In the genomic region with DNA sequence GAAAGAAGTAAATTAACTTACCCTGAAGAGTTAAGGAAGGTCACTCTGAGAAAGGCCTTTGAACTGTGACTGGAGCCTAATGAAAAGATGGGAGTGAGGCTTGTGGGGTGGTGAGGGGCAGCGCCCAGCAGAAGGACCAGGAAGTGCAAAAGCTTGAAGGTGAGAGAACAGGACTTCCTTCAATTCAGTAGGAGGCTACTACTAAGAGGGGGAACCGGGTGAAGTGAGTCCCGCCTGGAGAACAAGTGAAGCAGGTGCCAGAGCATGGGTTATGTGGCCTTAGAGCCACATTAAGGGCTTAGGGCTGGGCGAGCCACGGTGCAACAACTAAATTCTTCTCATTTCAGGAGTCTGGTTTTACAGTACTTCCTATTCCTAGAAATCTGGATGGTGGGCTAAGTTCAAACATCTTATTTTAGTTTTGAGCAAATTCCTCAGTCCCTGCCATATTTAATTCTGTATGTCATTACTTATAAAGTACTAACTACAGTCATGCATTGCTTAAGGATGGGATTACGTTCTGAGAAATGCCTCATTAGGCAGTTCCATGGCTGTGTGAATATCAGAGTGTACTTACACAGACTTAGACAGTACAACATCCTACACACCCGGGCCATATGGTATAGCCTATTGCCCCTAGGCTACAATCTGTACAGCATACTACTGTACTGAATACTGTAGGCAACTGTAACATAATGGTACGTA, we compare ENCODE assay signal across 13 cellular contexts. TPM values are rescaled to one million over a fixed set of nuclear protein-coding genes. Genes with fewer than 3 reads are reported as not detected.
DNase-seq lines count a peak whose midpoint lies in the region; ATAC-seq, FAIRE-seq and TF ChIP-seq lines count a peak whose summit lies in the region.
"Had no signal": no experiment of that assay in that cellular context is flagged by ENCODE, and none has a peak within 500 bp of the region (broad histone marks: within the 10 kb centered on the region; RNA-seq: fewer than 3 reads in every experiment).

No MANE protein-coding gene starts in this region.

- RAD21 ChIA-PET in GM12878 (lab: Charles Lee; ENCODE audit: unreplicated experiment): interaction anchor here (0.5 to 3.7 kb wide), 6 partner anchors 15 to 420 kb away, joined by 3 to 24 read pairs (median 3); no protein-coding TSS in a partner anchor

- in situ Hi-C loops in GM12878 (cut with MboI): no loop called here

- no peak for TF ChIP-seq RAD21 in GM12878 (IDR thresholded peaks at IDR 0.05; ENCODE audit: insufficient read depth, low read depth, low read length)

- H3K9ac ChIP-seq in Karpas-422 (ENCODE audit: low read length) (peak overlapping the region; percentile 8; the same call in 1 of the 2 replicates), GM12878 (ENCODE audit: control insufficient read depth, insufficient read depth, low read length) (no peak overlapping the region; the same call in 1 of the 2 replicates), MM.1S (ENCODE audit: low read length) (no peak overlapping the region)
- H3K9ac ChIP-seq: neural progenitor cell had no signal

- no peaks in the 10 kb centered on the region for H3K27me3 ChIP-seq in CD8-positive, alpha-beta T cell (ENCODE audit: insufficient read depth, low read length)
- H3K27me3 ChIP-seq in Karpas-422 (ENCODE audit: low read length) (no peaks in the 10 kb centered on the region), GM12878 (replicated peaks in 1 of 2; ENCODE audit: control insufficient read depth in 2 of 2, insufficient read depth in 2 of 2, low read length in 1 of 2) (no peaks in the 10 kb centered on the region), MM.1S (replicated peaks; ENCODE audit: insufficient read depth, low read length) (no peaks in the 10 kb centered on the region)
- H3K27me3 ChIP-seq: neural progenitor cell had no signal

- TF ChIP-seq EP300 in GM12878 (IDR thresholded peaks at IDR 0.05; ENCODE audit: borderline replicate concordance in 1 of 2, control insufficient read depth in 1 of 2, low read depth in 2 of 2, low read length in 2 of 2): no peak

- no peak overlapping the region for H3K4me3 ChIP-seq in CD8-positive, alpha-beta T cell (ENCODE audit: low read depth, low read length)
- H3K4me3 ChIP-seq in Karpas-422 (ENCODE audit: low read length) (no peak overlapping the region), GM12878 (0 out of 2 replicates have a peak overlapping the region, but pooled peaks have one; percentile 8), MM.1S (ENCODE audit: low read length) (no peak overlapping the region)
- H3K4me3 ChIP-seq: neural progenitor cell had no signal

- no peak for TF ChIP-seq POLR2A in GM12878 (IDR thresholded peaks at IDR 0.05; ENCODE audit: low read depth, low read length)

- H4K20me1 ChIP-seq in Karpas-422 (ENCODE audit: insufficient read depth, low read depth, low read length) (peaks cover 64% of the 10 kb centered on the region), GM12878 (ENCODE audit: control insufficient read depth, insufficient read depth) (peaks cover 5% of the 10 kb centered on the region; the same call in 1 of the 2 replicates), MM.1S (ENCODE audit: insufficient read depth, low read length) (peaks cover 30% of the 10 kb centered on the region)

- no peak overlapping the region for H3K4me3 Mint-ChIP-seq in CD8-positive, alpha-beta T cell
- H3K4me3 Mint-ChIP-seq in naive thymus-derived CD8-positive, alpha-beta T cell: peak overlapping the region in 5 of 10 donors; percentile 0 to 48 (median 7)
- no peak overlapping the region for H3K4me3 Mint-ChIP-seq in T-cell
- H3K4me3 Mint-ChIP-seq in progenitor cell of endocrine pancreas (ENCODE audit: low read depth): no peak overlapping the region
- H3K4me3 Mint-ChIP-seq: neural progenitor cell had no signal

- no peak for ATAC-seq in CD8-positive, alpha-beta T cell
- ATAC-seq in GM12878 (no peak), T-cell (replicated peaks in 1 of 4) (no peak)
- ATAC-seq in naive thymus-derived CD8-positive, alpha-beta T cell: no peak

- 36% methylated on average over 8 of the region's 8 CpGs for WGBS in GM12878 (ENCODE audit: insufficient coverage, insufficient replicate concordance, low lambda C conversion rate, missing lambda C conversion rate)

- BruUV-seq in GM12878 (replicated peaks; lab: Mats Ljungman, UMichigan): no TSS peak

- H3K79me2 ChIP-seq in Karpas-422 (ENCODE audit: low read length) (peaks cover 95% of the 10 kb centered on the region), GM12878 (ENCODE audit: control insufficient read depth, insufficient read depth, low read length) (peaks cover 77% of the 10 kb centered on the region), MM.1S (ENCODE audit: low read length) (peaks cover 94% of the 10 kb centered on the region)

- FAIRE-seq in GM12878 (lab: Jason Lieb, UNC): no peak
- FAIRE-seq: RCC 7860 had no signal

- H2AFZ ChIP-seq in Karpas-422 (ENCODE audit: low read length) (no peak overlapping the region), GM12878 (ENCODE audit: control insufficient read depth, low read depth, low read length) (no peak overlapping the region), MM.1S (ENCODE audit: low read length) (no peak overlapping the region)
- H2AFZ ChIP-seq: neural progenitor cell had no signal

- CTCF ChIA-PET in CD8-positive, alpha-beta T cell (lab: Charles Lee): no interaction called here
- CTCF ChIA-PET in GM12878 (lab: Yijun Ruan, JAX): interaction anchor here (0.5 to 13.7 kb wide), 10 partner anchors 24 to 389 kb away, joined by 3 to 186 read pairs (median 4); partner anchors contain the start of genes KATNB1, MMP15 and ZNF319
- CTCF ChIA-PET in T-cell (lab: Charles Lee): interaction anchor here (0.7 to 1.0 kb wide), 4 partner anchors 27 to 865 kb away, joined by 3 to 6 read pairs (median 3); no protein-coding TSS in a partner anchor

- no peaks in the 10 kb centered on the region for H3K9me2 ChIP-seq in Karpas-422 (replicated peaks; ENCODE audit: insufficient read depth, low read length)
- no peaks in the 10 kb centered on the region for H3K9me2 ChIP-seq in MM.1S (replicated peaks; ENCODE audit: insufficient read depth, low read length)

- peaks cover 73% of the 10 kb centered on the region for H3K4me1 Mint-ChIP-seq in CD8-positive, alpha-beta T cell (ENCODE audit: low read depth)
- peaks cover 26 to 81% (median 72%) of the 10 kb centered on the region in 4 donors for H3K4me1 Mint-ChIP-seq in naive thymus-derived CD8-positive, alpha-beta T cell
- H3K4me1 Mint-ChIP-seq in T-cell: peaks cover 69 to 80% (median 75%) of the 10 kb centered on the region in 3 donors
- peaks cover 61% of the 10 kb centered on the region for H3K4me1 Mint-ChIP-seq in progenitor cell of endocrine pancreas (ENCODE audit: low read depth)

- H3K9me3 ChIP-seq in CD8-positive, alpha-beta T cell (ENCODE audit: low read length): no peaks in the 10 kb centered on the region
- H3K9me3 ChIP-seq in Karpas-422 (ENCODE audit: low read length) (no peaks in the 10 kb centered on the region), GM12878 (replicated peaks; ENCODE audit: control insufficient read depth, insufficient read depth, low read length) (no peaks in the 10 kb centered on the region), MM.1S (replicated peaks; ENCODE audit: insufficient read depth, low read length) (no peaks in the 10 kb centered on the region)

- H3K4me2 ChIP-seq in Karpas-422 (ENCODE audit: low read depth, low read length, poor library complexity, severe bottlenecking): peak overlapping the region; percentile 14
- peak overlapping the region; percentile 44 for H3K4me2 ChIP-seq in GM12878 (ENCODE audit: control insufficient read depth, insufficient read depth)
- no peak overlapping the region for H3K4me2 ChIP-seq in MM.1S (ENCODE audit: low read depth, low read length)
- H3K4me2 ChIP-seq: neural progenitor cell had no signal

- no peak for TF ChIP-seq CTCF in CD8-positive, alpha-beta T cell (IDR thresholded peaks at IDR 0.05)
- TF ChIP-seq CTCF in GM12878 (IDR thresholded peaks at IDR 0.05 in 2 of 3, conservative IDR thresholded peaks at IDR 0.05 in 1 of 3; ENCODE audit: control insufficient read depth in 2 of 3, extremely low read depth in 1 of 3, insufficient read depth in 1 of 3, low read depth in 3 of 3, low read length in 3 of 3) (no peak), MM.1S (IDR thresholded peaks at IDR 0.05; ENCODE audit: low read length) (no peak), progenitor cell of endocrine pancreas (IDR thresholded peaks at IDR 0.05; ENCODE audit: unreplicated experiment) (no peak)

- H3K27ac Mint-ChIP-seq in CD8-positive, alpha-beta T cell: peak overlapping the region; percentile 50
- peak overlapping the region in 9 of 10 donors; percentile 16 to 77 (median 58) for H3K27ac Mint-ChIP-seq in naive thymus-derived CD8-positive, alpha-beta T cell
- H3K27ac Mint-ChIP-seq in T-cell: no peak overlapping the region
- H3K27ac Mint-ChIP-seq in progenitor cell of endocrine pancreas: no peak overlapping the region
- H3K27ac Mint-ChIP-seq: neural progenitor cell had no signal

- H3K27me3 Mint-ChIP-seq in CD8-positive, alpha-beta T cell (ENCODE audit: low read depth): no peaks in the 10 kb centered on the region
- no peaks in the 10 kb centered on the region for H3K27me3 Mint-ChIP-seq in naive thymus-derived CD8-positive, alpha-beta T cell
- H3K27me3 Mint-ChIP-seq in T-cell: no peaks in the 10 kb centered on the region
- no peaks in the 10 kb centered on the region for H3K27me3 Mint-ChIP-seq in progenitor cell of endocrine pancreas

- no peaks in the 10 kb centered on the region for H3K9me3 Mint-ChIP-seq in CD8-positive, alpha-beta T cell
- H3K9me3 Mint-ChIP-seq in naive thymus-derived CD8-positive, alpha-beta T cell: no peaks in the 10 kb centered on the region
- no peaks in the 10 kb centered on the region for H3K9me3 Mint-ChIP-seq in T-cell
- H3K9me3 Mint-ChIP-seq in progenitor cell of endocrine pancreas (ENCODE audit: low read depth): no peaks in the 10 kb centered on the region
- H3K9me3 Mint-ChIP-seq: neural progenitor cell had no signal

- no peak for DNase-seq in CD8-positive, alpha-beta T cell
- DNase-seq in Karpas-422 (no peak), GM12878 (ENCODE audit: low read depth, low spot score) (no peak), MM.1S (no peak), iPS-NIHi11 (ENCODE audit: low spot score) (no peak), T-cell (no peak), progenitor cell of endocrine pancreas (ENCODE audit: low spot score, unreplicated experiment) (no peak)
- no peak for DNase-seq in naive thymus-derived CD8-positive, alpha-beta T cell
- DNase-seq: H7; NCI-H2029 treated with DMSO at 0.1 percent for 48 hours; stimulated activated CD4-positive, alpha-beta T cell treated with anti-CD3 and anti-CD28 coated beads, Interleukin-15, amount 100 ng/mL, for 24 hours had no signal

- H3K4me1 ChIP-seq in CD8-positive, alpha-beta T cell (ENCODE audit: insufficient read depth, low read length): peaks cover 41% of the 10 kb centered on the region
- H3K4me1 ChIP-seq in Karpas-422 (ENCODE audit: low read length) (peaks cover 74% of the 10 kb centered on the region), GM12878 (ENCODE audit: control insufficient read depth, insufficient read depth, low read length) (peaks cover 21% of the 10 kb centered on the region), MM.1S (ENCODE audit: low read length) (peaks cover 30% of the 10 kb centered on the region)

- H3K36me3 ChIP-seq in CD8-positive, alpha-beta T cell (ENCODE audit: insufficient read depth, low read length): no peaks in the 10 kb centered on the region
- H3K36me3 ChIP-seq in Karpas-422 (ENCODE audit: insufficient read depth, low read length) (no peaks in the 10 kb centered on the region), GM12878 (ENCODE audit: control insufficient read depth in 2 of 2, insufficient read depth in 2 of 2, low read length in 1 of 2) (peaks cover 0 to 4% of the 10 kb centered on the region in 2 experiments; a peak in 1 of 4 replicates), MM.1S (replicated peaks; ENCODE audit: insufficient read depth, low read length) (no peaks in the 10 kb centered on the region)
- H3K36me3 ChIP-seq: neural progenitor cell had no signal

- H3K36me3 Mint-ChIP-seq in CD8-positive, alpha-beta T cell: peaks cover 10% of the 10 kb centered on the region
- peaks cover 0 to 3% (median 0%) of the 10 kb centered on the region in 3 donors for H3K36me3 Mint-ChIP-seq in naive thymus-derived CD8-positive, alpha-beta T cell
- no peaks in the 10 kb centered on the region for H3K36me3 Mint-ChIP-seq in T-cell
- H3K36me3 Mint-ChIP-seq in progenitor cell of endocrine pancreas (ENCODE audit: insufficient read depth): no peaks in the 10 kb centered on the region

- SMC1A ChIA-PET in GM12878 (lab: Charles Lee; ENCODE audit: uncharacterized antibody, unreplicated experiment): interaction anchor here (0.8 to 4.5 kb wide), 5 partner anchors 15 to 105 kb away, joined by 4 to 50 read pairs (median 17); no protein-coding TSS in a partner anchor

- POLR2A ChIA-PET in CD8-positive, alpha-beta T cell (lab: Charles Lee): no interaction called here
- POLR2A ChIA-PET in GM12878 (lab: Charles Lee): no interaction called here
- POLR2A ChIA-PET in naive thymus-derived CD8-positive, alpha-beta T cell (lab: Charles Lee): no interaction called here
- POLR2A ChIA-PET in T-cell (lab: Charles Lee): interaction anchor here in 1 of 2 donors (0.6 kb wide), 2 partner anchors 26 to 47 kb away, joined by 3 to 4 read pairs; no protein-coding TSS in a partner anchor

- intact Hi-C loops in CD8-positive, alpha-beta T cell (cut with DNase I, micrococcal nuclease): loop anchor here (5.0 to 10.0 kb wide), 3 partner anchors 222 to 1669 kb away; partner anchors contain the start of genes NUDT21 (in 1 of the 2) and OGFOD1 (in 1 of the 2)
- intact Hi-C loops in GM12878 (cut with micrococcal nuclease; ENCODE audit: unreplicated experiment): loop anchor here (2.0 to 10.0 kb wide), 3 partner anchors 103 to 679 kb away; partner anchors contain the start of genes CIAPIN1 and COQ9

- peaks cover 23% of the 10 kb centered on the region for H3F3A ChIP-seq in MM.1S (ENCODE audit: insufficient read depth, low read length)

- no peak overlapping the region for H3K27ac ChIP-seq in CD8-positive, alpha-beta T cell (ENCODE audit: low read depth, low read length)
- H3K27ac ChIP-seq in Karpas-422 (ENCODE audit: low read length) (peak overlapping the region; percentile 48), GM12878 (ENCODE audit: control insufficient read depth, insufficient read depth) (no peak overlapping the region; the same call in 1 of the 2 replicates), MM.1S (ENCODE audit: low read length) (no peak overlapping the region)
- H3K27ac ChIP-seq: neural progenitor cell had no signal

RNA-seq across cellular contexts. Expression of gene CFAP20, which starts 5.1 kb away (rescaled TPM):
- total RNA-seq in CD8-positive, alpha-beta T cell: 100 to 1,000 TPM; 102 to 104 TPM
- total RNA-seq in Karpas-422 (2014; rRNA removed; shearing (Covaris generic); ENCODE audit: low replicate concordance): 50.6 and 60.5 TPM in 2 replicates
- 14.4 and 18.3 TPM in 2 replicates for total RNA-seq in GM12878 (2013; cell fraction: nucleolus; rRNA removed)
- total RNA-seq in GM12878 (2014; rRNA removed): 45.4 and 51.5 TPM in 2 replicates
- 37.3 and 37.4 TPM in 2 replicates for total RNA-seq in GM12878 (2014; rRNA removed; fragmentation: Illumina TruSeq; extraction: Trizol)
- 28.2 and 28.4 TPM in 2 replicates for total RNA-seq in GM12878 (2021)
- polyA plus RNA-seq in GM12878 (2011; ENCODE audit: low read depth): 24.7 TPM
- polyA plus RNA-seq in GM12878 (2011; rRNA removed): 49.1 and 52.6 TPM in 2 replicates
- polyA plus RNA-seq in GM12878 (2011; cell fraction: cytosol; rRNA removed): 51.3 and 54.6 TPM in 2 replicates
- 40.2 and 42.4 TPM in 2 replicates for polyA plus RNA-seq in GM12878 (2011; cell fraction: nucleus; rRNA removed)
- polyA plus RNA-seq in GM12878 (2012): 25.3 and 25.4 TPM in 2 replicates
- polyA plus RNA-seq in GM12878 (2014; fragmentation: Illumina TruSeq; extraction: Trizol): 41.0 and 45.0 TPM in 2 replicates
- 10 to 100 TPM; 10.9 to 19.9 TPM for polyA plus RNA-seq in GM12878 (2014; fragmentation: Nextera tagmentation; extraction: Ambion mirVana)
- polyA plus RNA-seq in GM12878 (2014; rRNA removed): 47.3 and 54.6 TPM in 2 replicates
- 10 to 100 TPM; 59.0 to 61.7 TPM for polyA plus RNA-seq in GM12878 (2016; fragmentation: Nextera tagmentation; extraction: Ambion mirVana)
- polyA minus RNA-seq in GM12878 (2011; rRNA and poly(A)+ RNA removed): 35.1 and 45.4 TPM in 2 replicates
- polyA minus RNA-seq in GM12878 (2011; cell fraction: cytosol; rRNA and poly(A)+ RNA removed): 18.1 and 19.8 TPM in 2 replicates
- 13.1 and 23.6 TPM in 2 replicates for polyA minus RNA-seq in GM12878 (2011; cell fraction: nucleus; rRNA and poly(A)+ RNA removed)
- 10 to 100 TPM; 25.3 to 30.0 TPM for total RNA-seq in naive thymus-derived CD8-positive, alpha-beta T cell
- 10 to 100 TPM; 23.9 to 38.8 (median 27.5) TPM for polyA plus RNA-seq in naive thymus-derived CD8-positive, alpha-beta T cell
- 100 to 1,000 TPM in 1 of 5 donors, 10 to 100 TPM in 4; 27.4 to 105 (median 33.1) TPM for total RNA-seq in T-cell
- 45.9 and 52.4 TPM in 2 replicates for total RNA-seq in progenitor cell of endocrine pancreas

Comparison
In these comparisons a context has a peak if more than half of its experiments do, and no peak if none do; other contexts are left out.
1. H3K27ac Mint-ChIP-seq: peak in CD8-positive, alpha-beta T cell (single experiment) and naive thymus-derived CD8-positive, alpha-beta T cell (9 of 10); none in T-cell (0 of 2) and progenitor cell of endocrine pancreas (single experiment).